8 cellular contexts compared by ENCODE assay signal in genomic region chr14:90513151-90514014, GRCh38.
DNase-seq lines count a peak whose midpoint lies in the region; ATAC-seq and TF ChIP-seq lines count a peak whose summit lies in the region.

No MANE protein-coding gene starts in this region.

- no peak for TF ChIP-seq CTCF in endodermal cell (conservative IDR thresholded peaks at IDR 0.05)

- H3K9ac ChIP-seq in endodermal cell (ENCODE audit: extremely low read depth, low read length, poor library complexity, severe bottlenecking) (no peak overlapping the region), mucosa of rectum (ENCODE audit: low read depth in 1 of 2, low read length in 2 of 2) (peak overlapping the region; percentile 52 to 64)

- POLR2A ChIA-PET in HEK293T (lab: Yijun Ruan, JAX), result no interaction called here

- H3K4me3 Mint-ChIP-seq in endodermal cell, result no peak overlapping the region

- CTCF ChIA-PET in HEK293T (lab: Yijun Ruan, JAX), result interaction anchor here (0.9 to 1.7 kb wide), 2 partner anchors 23 to 114 kb away, joined by 3 to 7 read pairs; no protein-coding TSS in a partner anchor

- no peaks in the 10 kb centered on the region for H3K9me3 Mint-ChIP-seq in endodermal cell

- H3K36me3 ChIP-seq in endodermal cell (ENCODE audit: control insufficient read depth, insufficient read depth, low read length), result no peaks in the 10 kb centered on the region
- no peaks in the 10 kb centered on the region for H3K36me3 ChIP-seq in mucosa of rectum (ENCODE audit: control insufficient read depth in 2 of 2, insufficient read depth in 2 of 2, low read length in 2 of 2)

- H3K4me1 Mint-ChIP-seq in endodermal cell, result peaks cover 22% of the 10 kb centered on the region

- no peaks in the 10 kb centered on the region for H3K9me3 ChIP-seq in endodermal cell (ENCODE audit: control insufficient read depth, low read length)
- no peaks in the 10 kb centered on the region for H3K9me3 ChIP-seq in mucosa of rectum (ENCODE audit: control insufficient read depth in 2 of 2, low read length in 2 of 2)

- H3K4me3 ChIP-seq in endodermal cell (ENCODE audit: low read length), result no peak overlapping the region
- peak overlapping the region in 1 of 2 donors; percentile 29 for H3K4me3 ChIP-seq in mucosa of rectum (ENCODE audit: low read length in 2 of 2)

- peaks cover 1% of the 10 kb centered on the region for H3K27me3 Mint-ChIP-seq in endodermal cell (ENCODE audit: insufficient read depth)

- H3K4me1 ChIP-seq in endodermal cell (ENCODE audit: control insufficient read depth, insufficient read depth, low read length) (no peaks in the 10 kb centered on the region), mucosa of rectum (ENCODE audit: control insufficient read depth in 2 of 2, insufficient read depth in 2 of 2, low read length in 2 of 2) (peaks cover 46 to 69% of the 10 kb centered on the region in 2 donors)

- H3K36me3 Mint-ChIP-seq in endodermal cell (ENCODE audit: low read depth), result no peaks in the 10 kb centered on the region

- peak overlapping the region; percentile 81 for H3K27ac Mint-ChIP-seq in endodermal cell

- no peaks in the 10 kb centered on the region for H3K27me3 ChIP-seq in endodermal cell (ENCODE audit: control insufficient read depth, insufficient read depth, low read length, poor library complexity, severe bottlenecking)
- H3K27me3 ChIP-seq in mucosa of rectum (ENCODE audit: control insufficient read depth in 2 of 2, insufficient read depth in 2 of 2, low read length in 2 of 2), result no peaks in the 10 kb centered on the region

- H3K27ac ChIP-seq in endodermal cell (ENCODE audit: low read depth, low read length) (peak overlapping the region; percentile 82), mucosa of rectum (ENCODE audit: low read depth in 2 of 2, low read length in 2 of 2) (peak overlapping the region; percentile 91 to 92)

- DNase-seq in COR-L47 (lab: John Stamatoyannopoulos, UW) (peak; percentile 100), NCI-H2107 treated with DMSO at 0.1 percent for 48 hours (lab: John Stamatoyannopoulos, UW; ENCODE audit: unreplicated experiment) (peak; percentile 96), endodermal cell (peak; percentile 75), HEK293T (ENCODE audit: extremely low spot score) (no peak)
- DNase-seq in NK-92 treated with Interleukin-12 subunit alpha and Interleukin-12 subunit beta, amount 100 ng/mL, for 24 hours (lab: John Stamatoyannopoulos, UW), result no peak
- DNase-seq in activated CD8-positive, alpha-beta memory T cell treated with anti-CD3 and anti-CD28 coated beads, Interleukin-2, amount 50 U/mL, for 4 hours, result no peak

- 73 to 77% methylated on average over 10 to 16 of the region's 16 CpGs for WGBS in endodermal cell (ENCODE audit: insufficient coverage in 1 of 2, insufficient read length in 1 of 2), 2 experiments

- ATAC-seq in HG03097 (IDR thresholded peaks at IDR 0.05; ENCODE audit: low FRiP score, unreplicated experiment), result no peak

TF ChIP-seq in HEK293T, 16 proteins besides CTCF, POLR2A, EP300 and RAD21:
- TF ChIP-seq PKNOX1 (IDR thresholded peaks at IDR 0.05), result no peak
- TF ChIP-seq ARNT (IDR thresholded peaks at IDR 0.05), result no peak
- TF ChIP-seq TARDBP (IDR thresholded peaks at IDR 0.05), result no peak
- no peak for TF ChIP-seq HDGF (IDR thresholded peaks at IDR 0.05; ENCODE audit: borderline replicate concordance)
- TF ChIP-seq FOXA1 (IDR thresholded peaks at IDR 0.05), result no peak
- no peak for TF ChIP-seq ELF4 (IDR thresholded peaks at IDR 0.05)
- no peak for TF ChIP-seq ZNF384 (IDR thresholded peaks at IDR 0.05)

Comparison
In these comparisons a context has a peak if more than half of its experiments do, and no peak if none do; other contexts are left out.
1. DNase-seq: peak in COR-L47 (single experiment), NCI-H2107 treated with DMSO at 0.1 percent for 48 hours (single experiment) and endodermal cell (single experiment); none in NK-92 treated with Interleukin-12 subunit alpha and Interleukin-12 subunit beta, amount 100 ng/mL, for 24 hours (single experiment), activated CD8-positive, alpha-beta memory T cell treated with anti-CD3 and anti-CD28 coated beads, Interleukin-2, amount 50 U/mL, for 4 hours (single experiment) and HEK293T (single experiment).